8 cellular contexts compared by ENCODE assay signal in genomic region chr1:224432141-224432540, GRCh38. TPM values are rescaled to one million over a fixed set of nuclear protein-coding genes. Genes with fewer than 3 reads are reported as not detected.
DNase-seq lines count a peak whose midpoint lies in the region; ATAC-seq and TF ChIP-seq lines count a peak whose summit lies in the region.

No MANE protein-coding gene starts in this region.

- H3K27ac Mint-ChIP-seq in activated CD4-positive, alpha-beta T cell treated with anti-CD3 and anti-CD28 coated beads for 36 hours, result peak overlapping the region; percentile 86
- peak overlapping the region; percentile 92 for H3K27ac Mint-ChIP-seq in activated T-helper 17 cell treated with anti-CD3 and anti-CD28 coated beads, Interleukin-2, amount 50 U/mL, for 72 hours

- POLR2A ChIA-PET in activated CD4-positive, alpha-beta T cell treated with anti-CD3 and anti-CD28 coated beads for 36 hours (lab: Charles Lee), result interaction anchor here (0.6 to 1.1 kb wide), 4 partner anchors 20 to 240 kb away, joined by 3 to 7 read pairs (median 4); no protein-coding TSS in a partner anchor

- H3K4me3 Mint-ChIP-seq in activated CD4-positive, alpha-beta T cell treated with anti-CD3 and anti-CD28 coated beads for 36 hours, result peak overlapping the region; percentile 81
- peak overlapping the region; percentile 90 for H3K4me3 Mint-ChIP-seq in activated T-helper 17 cell treated with anti-CD3 and anti-CD28 coated beads, Interleukin-2, amount 50 U/mL, for 72 hours

- H3K36me3 Mint-ChIP-seq in activated CD4-positive, alpha-beta T cell treated with anti-CD3 and anti-CD28 coated beads for 36 hours (ENCODE audit: low read depth), result peaks cover 44% of the 10 kb centered on the region
- peaks cover 75% of the 10 kb centered on the region for H3K36me3 Mint-ChIP-seq in activated T-helper 17 cell treated with anti-CD3 and anti-CD28 coated beads, Interleukin-2, amount 50 U/mL, for 72 hours (ENCODE audit: low read depth)

- H3K4me3 ChIP-seq in iPS-15b (ENCODE audit: low read depth, low read length), result peak overlapping the region; percentile 78

- intact Hi-C loops in activated CD4-positive, alpha-beta T cell treated with anti-CD3 and anti-CD28 coated beads for 36 hours (cut with DNase I, micrococcal nuclease), result loop anchor here (2.0 to 10.0 kb wide), 7 partner anchors 50 to 1570 kb away; partner anchors contain the start of genes CAPN2 (in 1 of the 2), DEGS1 (in 1 of the 2) and LBR (in 1 of the 2)

- no peak for ATAC-seq in activated CD4-positive, alpha-beta T cell treated with anti-CD3 and anti-CD28 coated beads for 36 hours
- no peak for ATAC-seq in activated T-helper 17 cell treated with anti-CD3 and anti-CD28 coated beads, Interleukin-2, amount 50 U/mL, for 72 hours (replicated peaks)
- ATAC-seq in GM19035 (IDR thresholded peaks at IDR 0.05; ENCODE audit: unreplicated experiment), result no peak

- TF ChIP-seq CTCF in GM13976 (IDR thresholded peaks at IDR 0.05; ENCODE audit: borderline replicate concordance, control extremely low read depth, extremely low read depth, insufficient read depth, missing control alignments), result no peak

- peaks cover 58% of the 10 kb centered on the region for H3K4me1 Mint-ChIP-seq in activated CD4-positive, alpha-beta T cell treated with anti-CD3 and anti-CD28 coated beads for 36 hours
- peaks cover 40% of the 10 kb centered on the region for H3K4me1 Mint-ChIP-seq in activated T-helper 17 cell treated with anti-CD3 and anti-CD28 coated beads, Interleukin-2, amount 50 U/mL, for 72 hours

- H3K36me3 ChIP-seq in iPS-15b (ENCODE audit: control insufficient read depth, insufficient read depth, low read length), result peaks cover 2% of the 10 kb centered on the region

- CTCF ChIA-PET in activated CD4-positive, alpha-beta T cell treated with anti-CD3 and anti-CD28 coated beads for 36 hours (lab: Charles Lee), result interaction anchor here (0.7 to 4.0 kb wide), 6 partner anchors 12 to 56 kb away, joined by 3 to 20 read pairs (median 4); no protein-coding TSS in a partner anchor

- no peak overlapping the region for H3K9ac ChIP-seq in iPS-15b (ENCODE audit: low read depth, low read length)

- no peaks in the 10 kb centered on the region for H3K9me3 Mint-ChIP-seq in activated CD4-positive, alpha-beta T cell treated with anti-CD3 and anti-CD28 coated beads for 36 hours (ENCODE audit: low read depth)
- no peaks in the 10 kb centered on the region for H3K9me3 Mint-ChIP-seq in activated T-helper 17 cell treated with anti-CD3 and anti-CD28 coated beads, Interleukin-2, amount 50 U/mL, for 72 hours

- H3K27me3 ChIP-seq in iPS-15b (ENCODE audit: control insufficient read depth, insufficient read depth, low read length), result no peaks in the 10 kb centered on the region

- in situ Hi-C loops in GM13976 (cut with MboI; ENCODE audit: low sequenced_read_pairs, unreplicated experiment), result no loop called here

- DNase-seq in activated CD4-positive, alpha-beta T cell treated with anti-CD3 and anti-CD28 coated beads for 36 hours, result no peak
- DNase-seq in activated CD4-positive, alpha-beta T cell treated with anti-CD3 and anti-CD28 coated beads, Interleukin-2, amount 50 U/mL, for 48 hours, result no peak
- DNase-seq in superior temporal gyrus (ENCODE audit: extremely low spot score) (peak; percentile 57), GM13976 (ENCODE audit: low spot score) (no peak), cerebellum (ENCODE audit: low spot score) (no peak)

- H3K27me3 Mint-ChIP-seq in activated CD4-positive, alpha-beta T cell treated with anti-CD3 and anti-CD28 coated beads for 36 hours, result no peaks in the 10 kb centered on the region
- H3K27me3 Mint-ChIP-seq in activated T-helper 17 cell treated with anti-CD3 and anti-CD28 coated beads, Interleukin-2, amount 50 U/mL, for 72 hours, result no peaks in the 10 kb centered on the region

- no peaks in the 10 kb centered on the region for H3K9me3 ChIP-seq in iPS-15b (ENCODE audit: control insufficient read depth, insufficient read depth, low read length)

- peaks cover 16% of the 10 kb centered on the region for H3K4me1 ChIP-seq in iPS-15b (ENCODE audit: control insufficient read depth, insufficient read depth, low read length)

RNA-seq across cellular contexts. Expression of gene WDR26, which starts 2.5 kb away (rescaled TPM):
- total RNA-seq in activated CD4-positive, alpha-beta T cell treated with anti-CD3 and anti-CD28 coated beads for 36 hours, result 10 to 100 TPM; 74.0 to 75.6 TPM
- 100 to 1,000 TPM in 1 of 2 donors, 10 to 100 TPM in 1; 75.6 to 154 TPM for total RNA-seq in activated T-helper 17 cell treated with anti-CD3 and anti-CD28 coated beads, Interleukin-2, amount 50 U/mL, for 72 hours
- total RNA-seq in cerebellum, result 91.6 TPM
